ENCODE assay signal across 10 cellular contexts in the genomic region with DNA sequence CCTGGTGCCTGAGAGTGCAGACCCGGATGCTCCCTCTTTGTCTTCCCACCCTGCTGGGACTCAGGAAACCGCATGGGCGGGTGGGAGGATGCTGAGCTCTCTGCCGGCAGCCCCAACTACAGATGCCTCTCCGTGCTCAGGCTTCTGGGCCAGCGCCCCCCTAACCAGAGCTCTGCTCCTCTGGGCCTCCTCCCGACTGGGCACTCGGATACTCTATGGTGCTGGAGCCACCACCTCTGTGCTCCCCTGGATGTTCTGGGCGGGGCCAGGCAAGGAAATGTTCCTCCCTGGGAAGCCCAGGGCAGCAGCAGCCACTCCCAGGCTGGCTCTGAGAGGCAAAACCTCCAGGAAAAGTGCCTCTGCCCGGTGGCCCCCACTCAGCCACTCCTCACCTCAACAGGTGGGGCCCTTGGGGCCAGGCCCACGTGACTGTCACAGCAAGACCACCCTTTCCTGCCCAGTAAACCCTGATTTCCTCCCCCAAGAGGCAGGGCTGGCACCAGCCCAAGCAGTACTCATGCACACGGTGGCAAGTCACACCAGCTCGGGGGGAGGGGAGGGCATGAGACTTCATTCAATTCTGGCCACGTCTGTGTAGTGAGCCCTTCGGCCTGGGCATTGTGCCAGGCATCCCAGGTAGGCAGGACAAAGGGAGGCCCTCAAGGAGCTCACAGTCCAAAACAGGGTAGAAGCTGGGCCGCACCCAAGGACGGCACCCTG. TPM values are rescaled to one million over a fixed set of nuclear protein-coding genes. Genes with fewer than 3 reads are reported as not detected.
DNase-seq lines count a peak whose midpoint lies in the region; ATAC-seq, FAIRE-seq and TF ChIP-seq lines count a peak whose summit lies in the region.
"Had no signal": no experiment of that assay in that cellular context is flagged by ENCODE, and none has a peak within 500 bp of the region (broad histone marks: within the 10 kb centered on the region; RNA-seq: fewer than 3 reads in every experiment).

No MANE protein-coding gene starts in this region.

- H3K9me2 ChIP-seq in GM23248 (ENCODE audit: insufficient read depth): no peaks in the 10 kb centered on the region

- no peak for FAIRE-seq in small intestine (lab: Jason Lieb, UNC)
- FAIRE-seq: HTR-8/SVneo had no signal

- no peak overlapping the region for H2AFZ ChIP-seq in trophoblast cell (ENCODE audit: insufficient read depth, low read length, poor library complexity)
- H2AFZ ChIP-seq in GM23248: no peak overlapping the region

- no peak overlapping the region for H4K91ac ChIP-seq in trophoblast cell (ENCODE audit: low read depth, low read length)

- H3K27ac ChIP-seq in small intestine (ENCODE audit: low read depth in 1 of 2, low read length in 1 of 2) (no peak overlapping the region), trophoblast cell (ENCODE audit: low read depth, low read length) (no peak overlapping the region), GM23248 (no peak overlapping the region)
- H3K27ac ChIP-seq: vagina had no signal

- H3K4me3 Mint-ChIP-seq in activated T-cell treated with anti-CD3 and anti-CD28 coated beads, Interleukin-2, amount 50 U/mL, for 4 hours: peak overlapping the region; percentile 29
- peak overlapping the region; percentile 66 for H3K4me3 Mint-ChIP-seq in T-helper 17 cell

- no peak overlapping the region for H3K4ac ChIP-seq in trophoblast cell (ENCODE audit: low read depth, low read length)

- no peak overlapping the region for H3K4me2 ChIP-seq in trophoblast cell (ENCODE audit: low read length)
- H3K4me2 ChIP-seq in GM23248 (ENCODE audit: unreplicated experiment): no peak overlapping the region

- H3K9ac ChIP-seq in trophoblast cell (ENCODE audit: low read length): no peak overlapping the region
- no peak overlapping the region for H3K9ac ChIP-seq in GM23248

- H3K4me3 ChIP-seq in small intestine (ENCODE audit: low read depth in 1 of 2, low read length in 2 of 2) (no peak overlapping the region), trophoblast cell (ENCODE audit: low read depth, low read length) (no peak overlapping the region), GM23248 (no peak overlapping the region)
- H3K4me3 ChIP-seq: vagina had no signal

- no peak overlapping the region for H2BK120ac ChIP-seq in trophoblast cell (ENCODE audit: insufficient read depth, low read length, poor library complexity)

- peaks cover 48% of the 10 kb centered on the region for H3K4me1 Mint-ChIP-seq in activated T-cell treated with anti-CD3 and anti-CD28 coated beads, Interleukin-2, amount 50 U/mL, for 4 hours (ENCODE audit: low read depth)
- H3K4me1 Mint-ChIP-seq in T-helper 17 cell: peaks cover 37% of the 10 kb centered on the region

- no peak overlapping the region for H3K14ac ChIP-seq in trophoblast cell (ENCODE audit: low read length)

- peak; percentile 19; the same call in 1 of the 2 replicates for TF ChIP-seq EP300 in Ishikawa (IDR thresholded peaks at IDR 0.05; ENCODE audit: borderline replicate concordance)

- in situ Hi-C loops in GM23248 (cut with MboI): no loop called here

- no peak overlapping the region for H2BK12ac ChIP-seq in trophoblast cell (ENCODE audit: low read length)

- H3K36me3 ChIP-seq in small intestine (ENCODE audit: control insufficient read depth in 2 of 2, insufficient read depth in 2 of 2, low read length in 2 of 2) (no peaks in the 10 kb centered on the region), trophoblast cell (ENCODE audit: control insufficient read depth in 1 of 2, insufficient read depth in 2 of 2, low read length in 2 of 2) (no peaks in the 10 kb centered on the region), GM23248 (ENCODE audit: low read depth) (no peaks in the 10 kb centered on the region)
- H3K36me3 ChIP-seq: vagina had no signal

- no peak overlapping the region for H4K8ac ChIP-seq in trophoblast cell (ENCODE audit: low read depth, low read length)

- peak; percentile 26 to 49 for ATAC-seq in activated T-cell treated with anti-CD3 and anti-CD28 coated beads, Interleukin-2, amount 50 U/mL, for 4 hours
- ATAC-seq in T-helper 17 cell (peak; percentile 41), GM21381 (IDR thresholded peaks at IDR 0.05; ENCODE audit: unreplicated experiment) (no peak)

- no peak overlapping the region for H4K12ac ChIP-seq in trophoblast cell (ENCODE audit: low read depth, low read length)

- no peaks in the 10 kb centered on the region for H4K20me1 ChIP-seq in GM23248 (ENCODE audit: insufficient read depth)

- no peaks in the 10 kb centered on the region for H3K9me3 Mint-ChIP-seq in activated T-cell treated with anti-CD3 and anti-CD28 coated beads, Interleukin-2, amount 50 U/mL, for 4 hours

- H3K23ac ChIP-seq in trophoblast cell (ENCODE audit: low read length): no peak overlapping the region

- no peak overlapping the region for H3K18ac ChIP-seq in trophoblast cell (ENCODE audit: low read length)

- no peaks in the 10 kb centered on the region for H3K4me1 ChIP-seq in small intestine (ENCODE audit: control insufficient read depth in 2 of 2, insufficient read depth in 1 of 2, low read depth in 1 of 2, low read length in 1 of 2)
- H3K4me1 ChIP-seq in trophoblast cell (ENCODE audit: control insufficient read depth in 1 of 2, insufficient read depth in 2 of 2, low read length in 2 of 2): no peaks in the 10 kb centered on the region
- H3K4me1 ChIP-seq in GM23248 (ENCODE audit: insufficient read depth): no peaks in the 10 kb centered on the region

- H3K27ac Mint-ChIP-seq in T-helper 17 cell: peak overlapping the region; percentile 69

- no peak for TF ChIP-seq RAD21 in Ishikawa (IDR thresholded peaks at IDR 0.05; ENCODE audit: low read depth)

- H3K27me3 ChIP-seq in small intestine (ENCODE audit: control insufficient read depth in 2 of 2, insufficient read depth in 2 of 2, low read length in 2 of 2) (no peaks in the 10 kb centered on the region), trophoblast cell (ENCODE audit: insufficient read depth, low read length) (no peaks in the 10 kb centered on the region), GM23248 (replicated peaks; ENCODE audit: insufficient read depth) (no peaks in the 10 kb centered on the region)
- H3K27me3 ChIP-seq: vagina had no signal

- no peaks in the 10 kb centered on the region for H3K79me1 ChIP-seq in trophoblast cell (ENCODE audit: low read length)

- H2AK5ac ChIP-seq in trophoblast cell (ENCODE audit: low read length): no peak overlapping the region

- H3K9me3 ChIP-seq in T-helper 17 cell (ENCODE audit: control insufficient read depth, low read length, poor library complexity, severe bottlenecking) (no peaks in the 10 kb centered on the region), small intestine (ENCODE audit: control insufficient read depth, low read depth) (no peaks in the 10 kb centered on the region), trophoblast cell (ENCODE audit: insufficient read depth, low read depth, low read length) (peaks cover 1% of the 10 kb centered on the region), GM23248 (ENCODE audit: low read depth) (no peaks in the 10 kb centered on the region)
- H3K9me3 ChIP-seq: vagina had no signal

- H3K79me2 ChIP-seq in trophoblast cell (ENCODE audit: control insufficient read depth, insufficient read depth, low read length, poor library complexity) (no peaks in the 10 kb centered on the region), GM23248 (ENCODE audit: insufficient read depth) (no peaks in the 10 kb centered on the region)

- no peak overlapping the region for H2BK5ac ChIP-seq in trophoblast cell (ENCODE audit: low read depth, low read length, poor library complexity)

- H3K36me3 Mint-ChIP-seq in activated T-cell treated with anti-CD3 and anti-CD28 coated beads, Interleukin-2, amount 50 U/mL, for 4 hours (ENCODE audit: insufficient read depth): peaks cover 2% of the 10 kb centered on the region
- peaks cover 4% of the 10 kb centered on the region for H3K36me3 Mint-ChIP-seq in T-helper 17 cell (ENCODE audit: low read depth)

- 37 to 44% (median 40%) methylated on average over 15 to 17 of the region's 17 CpGs for WGBS in small intestine, 3 donors
- WGBS in trophoblast cell (ENCODE audit: extremely low coverage, insufficient coverage, insufficient read length): no CpG with 5 or more reads among the region's 17 CpGs
- WGBS in GM23248 (ENCODE audit: low coverage in 1 of 2, low lambda C conversion rate in 2 of 2, missing lambda C conversion rate in 2 of 2), 2 experiments: 42 to 49% methylated on average over 17 of the region's 17 CpGs

- no peaks in the 10 kb centered on the region for H3F3A ChIP-seq in GM23248 (ENCODE audit: insufficient read depth)

- DNase-seq in activated T-cell treated with anti-CD3 and anti-CD28 coated beads, Interleukin-2, amount 50 U/mL, for 4 hours: no peak
- DNase-seq in activated T-cell treated with anti-CD3 and anti-CD28 coated beads for 4 hours: no peak
- no peak for DNase-seq in T-helper 17 cell
- DNase-seq in small intestine: peak; percentile 56
- DNase-seq in trophoblast cell: no peak
- DNase-seq in GM23248: no peak

- H3K27me3 Mint-ChIP-seq in activated T-cell treated with anti-CD3 and anti-CD28 coated beads, Interleukin-2, amount 50 U/mL, for 4 hours (ENCODE audit: low read depth): no peaks in the 10 kb centered on the region
- no peaks in the 10 kb centered on the region for H3K27me3 Mint-ChIP-seq in T-helper 17 cell

TF ChIP-seq in Ishikawa, 13 proteins besides CTCF, POLR2A, EP300 and RAD21:
- TF ChIP-seq FOXM1 (IDR thresholded peaks at IDR 0.05; ENCODE audit: borderline replicate concordance, low read depth): no peak
- TF ChIP-seq, protein P1, sequence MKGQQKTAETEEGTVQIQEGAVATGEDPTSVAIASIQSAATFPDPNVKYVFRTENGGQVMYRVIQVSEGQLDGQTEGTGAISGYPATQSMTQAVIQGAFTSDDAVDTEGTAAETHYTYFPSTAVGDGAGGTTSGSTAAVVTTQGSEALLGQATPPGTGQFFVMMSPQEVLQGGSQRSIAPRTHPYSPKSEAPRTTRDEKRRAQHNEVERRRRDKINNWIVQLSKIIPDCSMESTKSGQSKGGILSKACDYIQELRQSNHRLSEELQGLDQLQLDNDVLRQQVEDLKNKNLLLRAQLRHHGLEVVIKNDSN (IDR thresholded peaks at IDR 0.05): peak; percentile 70
- TF ChIP-seq YY1 (IDR thresholded peaks at IDR 0.05; ENCODE audit: low read depth): no peak
- TF ChIP-seq, protein P2, sequence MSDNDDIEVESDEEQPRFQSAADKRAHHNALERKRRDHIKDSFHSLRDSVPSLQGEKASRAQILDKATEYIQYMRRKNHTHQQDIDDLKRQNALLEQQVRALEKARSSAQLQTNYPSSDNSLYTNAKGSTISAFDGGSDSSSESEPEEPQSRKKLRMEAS (IDR thresholded peaks at IDR 0.05): peak; percentile 67; the same call in 1 of the 2 replicates
- TF ChIP-seq TCF12 (IDR thresholded peaks at IDR 0.05; ENCODE audit: low read depth): peak; percentile 58
- peak; percentile 89 for TF ChIP-seq NFIC (IDR thresholded peaks at IDR 0.05)
TF ChIP-seq in Ishikawa: peak in this region for 4.

RNA-seq across cellular contexts. Expression of a gene that starts 54.7 kb away (rescaled TPM):
- total RNA-seq in activated T-cell treated with anti-CD3 and anti-CD28 coated beads, Interleukin-2, amount 50 U/mL, for 4 hours: 10 to 100 TPM; 68.1 to 74.4 (median 69.9) TPM
- total RNA-seq in T-helper 17 cell: 10 to 100 TPM; 68.7 to 81.9 TPM
- polyA plus RNA-seq in small intestine (10 to 100 TPM in 1 of 3 donors, 1 to 10 TPM in 2; 6.2 to 20.0 (median 6.9) TPM), GM23248 (2016; fragmentation: Nextera tagmentation; extraction: Ambion mirVana) (0.56 and 0.64 TPM in 2 replicates)
- 13.8 and 14.7 TPM in 2 replicates for polyA plus RNA-seq in trophoblast cell (2013)
- total RNA-seq in GM23248 (2014; rRNA removed; shearing (Covaris generic)): 17.2 and 20.6 TPM in 2 replicates
